Comparison of ENCODE assay signal across 17 cellular contexts in the genomic region with DNA sequence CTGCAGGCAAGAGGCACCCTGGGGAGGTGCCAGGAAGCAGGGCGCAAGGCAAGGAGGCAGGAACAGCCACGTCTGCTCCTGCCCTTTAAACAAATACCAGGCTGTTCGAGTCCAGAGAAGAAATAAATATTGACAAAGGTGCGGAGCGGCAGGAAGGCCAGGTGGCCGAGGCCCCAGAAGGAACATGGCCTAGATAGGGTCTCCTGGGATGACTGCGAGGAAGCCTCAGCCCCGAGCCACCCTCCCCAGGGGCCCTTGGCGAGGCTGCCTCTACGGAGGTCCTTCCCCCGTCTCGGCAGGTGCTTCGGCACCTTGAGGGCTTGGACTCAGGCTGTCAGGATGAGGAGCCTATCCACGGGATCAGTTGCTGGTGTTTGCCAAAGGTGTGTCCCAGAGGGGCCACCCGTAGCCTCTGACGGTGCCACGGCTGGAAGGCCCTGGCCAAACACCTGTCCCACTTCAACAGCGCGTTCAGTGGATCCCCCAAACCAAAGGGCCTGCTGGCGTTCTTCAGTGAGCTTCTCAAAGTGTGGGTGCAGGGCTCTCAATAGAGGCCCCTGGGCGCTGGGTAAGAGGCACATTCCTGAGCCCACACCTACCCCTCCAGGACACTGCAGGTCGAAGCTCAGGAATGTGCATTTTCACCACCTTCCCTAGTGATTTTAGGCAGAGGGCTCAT. TPM values are rescaled to one million over a fixed set of nuclear protein-coding genes. Genes with fewer than 3 reads are reported as not detected.
DNase-seq lines count a peak whose midpoint lies in the region; ATAC-seq and TF ChIP-seq lines count a peak whose summit lies in the region.
"Had no signal": no experiment of that assay in that cellular context is flagged by ENCODE, and none has a peak within 500 bp of the region (broad histone marks: within the 10 kb centered on the region; RNA-seq: fewer than 3 reads in every experiment).

No MANE protein-coding gene starts in this region.

- H3K9ac ChIP-seq in endodermal cell (ENCODE audit: extremely low read depth, low read length, poor library complexity, severe bottlenecking), result no peak overlapping the region
- H3K9ac ChIP-seq: GM23248, SK-N-SH had no signal

- intact Hi-C loops in psoas muscle (cut with DNase I), result no loop called here

- no peak overlapping the region for H3K4me3 Mint-ChIP-seq in endodermal cell
- no peak overlapping the region for H3K4me3 Mint-ChIP-seq in activated CD8-positive, alpha-beta T cell treated with anti-CD3 and anti-CD28 coated beads, Interleukin-2, amount 10 ng/mL, durations not matched to agents 7 days and 5 days

- no peaks in the 10 kb centered on the region for H3K27me3 ChIP-seq in endodermal cell (ENCODE audit: control insufficient read depth, insufficient read depth, low read length, poor library complexity, severe bottlenecking)
- H3K27me3 ChIP-seq in psoas muscle (ENCODE audit: insufficient read depth in 3 of 3, low read length in 2 of 3), result no peaks in the 10 kb centered on the region
- H3K27me3 ChIP-seq: uterus had no signal

- H3K27me3 Mint-ChIP-seq in endodermal cell (ENCODE audit: insufficient read depth), result peaks cover 3% of the 10 kb centered on the region
- peaks cover 7% of the 10 kb centered on the region for H3K27me3 Mint-ChIP-seq in activated CD8-positive, alpha-beta T cell treated with anti-CD3 and anti-CD28 coated beads, Interleukin-2, amount 10 ng/mL, durations not matched to agents 7 days and 5 days (ENCODE audit: low read depth)

- WGBS in endodermal cell (ENCODE audit: insufficient coverage in 1 of 2, insufficient read length in 1 of 2), 2 experiments, result 86 to 88% methylated on average over 15 to 22 of the region's 22 CpGs
- WGBS in psoas muscle, 3 donors, result 64 to 79% (median 66%) methylated on average over 22 of the region's 22 CpGs

- peaks cover 41% of the 10 kb centered on the region for H3K4me1 Mint-ChIP-seq in endodermal cell
- H3K4me1 Mint-ChIP-seq in activated CD8-positive, alpha-beta T cell treated with anti-CD3 and anti-CD28 coated beads, Interleukin-2, amount 10 ng/mL, durations not matched to agents 7 days and 5 days (ENCODE audit: low read depth), result no peaks in the 10 kb centered on the region

- peaks cover 6% of the 10 kb centered on the region for H3K9me3 ChIP-seq in endodermal cell (ENCODE audit: control insufficient read depth, low read length)
- no peaks in the 10 kb centered on the region for H3K9me3 ChIP-seq in psoas muscle
- H3K9me3 ChIP-seq: SK-N-SH, uterus had no signal

- CTCF ChIA-PET in activated CD8-positive, alpha-beta T cell treated with anti-CD3 and anti-CD28 coated beads, Interleukin-2, amount 10 ng/mL, durations not matched to agents 7 days and 5 days (lab: Charles Lee), result no interaction called here

- POLR2A ChIA-PET in activated CD8-positive, alpha-beta T cell treated with anti-CD3 and anti-CD28 coated beads, Interleukin-2, amount 10 ng/mL, durations not matched to agents 7 days and 5 days (lab: Charles Lee), result no interaction called here

- no peaks in the 10 kb centered on the region for H3K36me3 ChIP-seq in endodermal cell (ENCODE audit: control insufficient read depth, insufficient read depth, low read length)
- H3K36me3 ChIP-seq in psoas muscle (ENCODE audit: insufficient read depth in 1 of 2, low read depth in 1 of 2), result no peaks in the 10 kb centered on the region
- H3K36me3 ChIP-seq: uterus had no signal

- H3K27ac ChIP-seq in endodermal cell (ENCODE audit: low read depth, low read length), result no peak overlapping the region
- H3K27ac ChIP-seq in psoas muscle, result peak overlapping the region; percentile 66
- H3K27ac ChIP-seq: GM23248 had no signal

- H3K4me1 ChIP-seq in endodermal cell (ENCODE audit: control insufficient read depth, insufficient read depth, low read length) (peaks cover 15% of the 10 kb centered on the region), psoas muscle (peaks cover 22% of the 10 kb centered on the region)
- H3K4me1 ChIP-seq: uterus had no signal

- H3K4me3 ChIP-seq in endodermal cell (ENCODE audit: low read length) (no peak overlapping the region), psoas muscle (no peak overlapping the region)
- H3K4me3 ChIP-seq: GM23248, uterus had no signal

- H3K9me3 Mint-ChIP-seq in endodermal cell, result peaks cover 5% of the 10 kb centered on the region
- no peaks in the 10 kb centered on the region for H3K9me3 Mint-ChIP-seq in activated CD8-positive, alpha-beta T cell treated with anti-CD3 and anti-CD28 coated beads, Interleukin-2, amount 10 ng/mL, durations not matched to agents 7 days and 5 days (ENCODE audit: insufficient read depth)

- no peak for TF ChIP-seq CTCF in endodermal cell (conservative IDR thresholded peaks at IDR 0.05)
- no peak for TF ChIP-seq CTCF in psoas muscle (IDR thresholded peaks at IDR 0.05)

- H3K27ac Mint-ChIP-seq in endodermal cell, result peak overlapping the region; percentile 48
- H3K27ac Mint-ChIP-seq in activated CD8-positive, alpha-beta T cell treated with anti-CD3 and anti-CD28 coated beads, Interleukin-2, amount 10 ng/mL, durations not matched to agents 7 days and 5 days, result no peak overlapping the region

- DNase-seq in DMS53 (lab: John Stamatoyannopoulos, UW) (peak; percentile 85), NCI-H146 treated with DMSO at 0.1 percent for 48 hours (lab: John Stamatoyannopoulos, UW; ENCODE audit: unreplicated experiment) (peak; percentile 30), endodermal cell (peak; percentile 68), psoas muscle (no peak), cerebellar nuclear complex (lab: John Stamatoyannopoulos, UW) (no peak)
- DNase-seq in activated CD8-positive, alpha-beta T cell treated with anti-CD3 and anti-CD28 coated beads, Interleukin-2, amount 10 ng/mL, durations not matched to agents 7 days and 5 days, result no peak
- DNase-seq: activated naive CD4-positive, alpha-beta T cell treated with Interleukin-2 at 50 U/mL for 16 hours; C1 segment of cervical spinal cord; effector CD8-positive, alpha-beta T cell; GM23248; KBM-7; NCI-H2081; SK-N-SH; stimulated activated CD4-positive, alpha-beta T cell treated with anti-CD3 and anti-CD28 coated beads, Interleukin-1b, Interleukin-23, amount 100 ng/mL, for 48 hours had no signal

- ATAC-seq in psoas muscle, result peak in 3 of 4 donors; percentile 4 to 26 (median 7)
- no peak for ATAC-seq in GM21526 (IDR thresholded peaks at IDR 0.05; ENCODE audit: low FRiP score, unreplicated experiment)
- ATAC-seq in HG02981 (IDR thresholded peaks at IDR 0.05; ENCODE audit: unreplicated experiment), result no peak
- no peak for ATAC-seq in activated CD8-positive, alpha-beta T cell treated with anti-CD3 and anti-CD28 coated beads, Interleukin-2, amount 10 ng/mL, durations not matched to agents 7 days and 5 days

- no peaks in the 10 kb centered on the region for H3K36me3 Mint-ChIP-seq in endodermal cell (ENCODE audit: low read depth)
- H3K36me3 Mint-ChIP-seq in activated CD8-positive, alpha-beta T cell treated with anti-CD3 and anti-CD28 coated beads, Interleukin-2, amount 10 ng/mL, durations not matched to agents 7 days and 5 days (ENCODE audit: low read depth), result no peaks in the 10 kb centered on the region

RNA-seq across cellular contexts. Expression of a gene that starts 39.8 kb away (rescaled TPM):
- 100 to 1,000 TPM; 170 to 171 TPM for total RNA-seq in endodermal cell
- 124 TPM for polyA plus RNA-seq in endodermal cell (2013, experiment 1 of 2)
- polyA plus RNA-seq in endodermal cell (2013, experiment 2 of 2), result 121 TPM
- total RNA-seq in psoas muscle, result 10 to 100 TPM; 59.8 to 81.3 (median 69.7) TPM
- polyA plus RNA-seq in psoas muscle, result 100 to 1,000 TPM in 1 of 3 donors, 10 to 100 TPM in 2; 82.7 to 113 (median 89.6) TPM
- 100 to 1,000 TPM; 168 to 177 TPM for total RNA-seq in activated CD8-positive, alpha-beta T cell treated with anti-CD3 and anti-CD28 coated beads, Interleukin-2, amount 10 ng/mL, durations not matched to agents 7 days and 5 days

RNA-seq across cellular contexts. Expression of a gene that starts 40.0 kb away (rescaled TPM):
- total RNA-seq in endodermal cell, result 10 to 100 TPM; 31.2 to 36.7 TPM
- polyA plus RNA-seq in endodermal cell (2013, experiment 1 of 2), result 36.9 TPM
- polyA plus RNA-seq in endodermal cell (2013, experiment 2 of 2), result 32.9 TPM
- total RNA-seq in psoas muscle, result 10 to 100 TPM in 2 of 4 donors, 1 to 10 TPM in 2; 8.6 to 21.8 (median 12.2) TPM
- polyA plus RNA-seq in psoas muscle, result 10 to 100 TPM in 1 of 3 donors, 1 to 10 TPM in 2; 4.3 to 13.4 (median 6.8) TPM
- 10 to 100 TPM; 39.4 to 46.9 TPM for total RNA-seq in activated CD8-positive, alpha-beta T cell treated with anti-CD3 and anti-CD28 coated beads, Interleukin-2, amount 10 ng/mL, durations not matched to agents 7 days and 5 days

Comparison
In these comparisons a context has a peak if more than half of its experiments do, and no peak if none do; other contexts are left out.
1. DNase-seq: peak in DMS53 (single experiment), NCI-H146 treated with DMSO at 0.1 percent for 48 hours (single experiment) and endodermal cell (single experiment); none in psoas muscle (0 of 2), cerebellar nuclear complex (0 of 2) and activated CD8-positive, alpha-beta T cell treated with anti-CD3 and anti-CD28 coated beads, Interleukin-2, amount 10 ng/mL, durations not matched to agents 7 days and 5 days (single experiment).
2. ATAC-seq: peak in psoas muscle (3 of 4); none in GM21526 (single experiment), HG02981 (single experiment) and activated CD8-positive, alpha-beta T cell treated with anti-CD3 and anti-CD28 coated beads, Interleukin-2, amount 10 ng/mL, durations not matched to agents 7 days and 5 days (single experiment).